Comparison of ENCODE assay signal across 15 cellular contexts in the genomic region with DNA sequence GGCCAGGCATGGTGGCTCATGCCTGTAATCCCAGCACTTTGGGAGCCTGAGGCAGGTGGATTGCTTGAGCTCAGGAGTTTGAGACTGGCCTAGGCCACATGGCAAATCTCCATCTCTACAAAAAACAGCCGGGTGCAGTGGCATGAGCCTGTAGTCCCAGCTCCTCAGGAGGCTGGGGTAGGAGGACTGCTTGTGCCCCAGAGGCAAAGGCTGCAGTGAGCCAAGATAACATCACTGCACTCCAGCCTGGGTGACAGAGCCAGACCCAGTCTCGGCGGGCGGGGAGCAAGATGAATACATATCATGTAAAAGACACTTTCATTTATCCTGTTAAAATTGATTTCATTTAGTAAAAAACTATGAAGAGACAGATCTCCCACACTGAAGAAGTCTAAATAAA.
"Had no signal": no experiment of that assay in that cellular context is flagged by ENCODE, and none has a peak within 500 bp of the region (broad histone marks: within the 10 kb centered on the region; RNA-seq: fewer than 3 reads in every experiment).

No MANE protein-coding gene starts in this region.

- H3K27ac ChIP-seq: esophagus squamous epithelium, ovary, psoas muscle, stomach had no signal

- H3K9me3 ChIP-seq: adrenal gland, esophagus squamous epithelium, ovary, psoas muscle, stomach had no signal

- H3K4me3 ChIP-seq: adrenal gland, esophagus squamous epithelium, ovary, psoas muscle, stomach had no signal

- H3K27me3 ChIP-seq: adrenal gland, esophagus squamous epithelium, ovary, stomach had no signal

- H3K36me3 ChIP-seq: adrenal gland, ovary had no signal

- ATAC-seq: psoas muscle, right cardiac atrium had no signal

- DNase-seq: activated gamma-delta T cell treated with Interleukin-2 at 50 U/mL for 16 hours; adrenal gland; cerebellar nuclear complex; effector CD8-positive, alpha-beta T cell; esophagus squamous epithelium; ovary; psoas muscle; right cardiac atrium; stimulated activated CD4-positive, alpha-beta T cell treated with anti-CD3 and anti-CD28 coated beads, Interleukin-2, amount 100 ng/mL, for 48 hours; stomach; T-helper 1 cell; T1000 had no signal

- H3K27me3 Mint-ChIP-seq: memory B cell, type B pancreatic cell had no signal

- H3K9me3 Mint-ChIP-seq: activated naive CD4-positive, alpha-beta T cell treated with anti-CD3 and anti-CD28 coated beads, Interleukin-2, amount 50 U/mL, for 72 hours; memory B cell; type B pancreatic cell had no signal

- H3K27ac Mint-ChIP-seq: activated naive CD4-positive, alpha-beta T cell treated with anti-CD3 and anti-CD28 coated beads, Interleukin-2, amount 50 U/mL, for 72 hours; memory B cell; type B pancreatic cell had no signal

- H3K4me3 Mint-ChIP-seq: memory B cell, type B pancreatic cell had no signal
